ENCODE assay signal across 16 cellular contexts in genomic region chr9:38036359-38037084, GRCh38. TPM values are rescaled to one million over a fixed set of nuclear protein-coding genes. Genes with fewer than 3 reads are reported as not detected.
DNase-seq lines count a peak whose midpoint lies in the region; ATAC-seq and TF ChIP-seq lines count a peak whose summit lies in the region.
"Had no signal": no experiment of that assay in that cellular context is flagged by ENCODE, and none has a peak within 500 bp of the region (broad histone marks: within the 10 kb centered on the region; RNA-seq: fewer than 3 reads in every experiment).

No MANE protein-coding gene starts in this region.

- peak overlapping the region; percentile 34 for H3K9ac ChIP-seq in NT2/D1 (ENCODE audit: insufficient read length, low read depth)
- H3K9ac ChIP-seq: BLaER1, KMS-11 had no signal

- DNase-seq in AG08395 (ENCODE audit: low spot score), result peak; percentile 78
- DNase-seq in NT2/D1 (ENCODE audit: low read depth, low spot score), result no peak
- DNase-seq in coronary artery (ENCODE audit: low spot score), result peak; percentile 83
- peak; percentile 63 for DNase-seq in myocyte (ENCODE audit: low read depth)
- no peak for DNase-seq in NCI-H146 (lab: John Stamatoyannopoulos, UW)
- DNase-seq in thyroid gland, result no peak
- no peak for DNase-seq in BE2C
- DNase-seq: activated CD4-positive, CD25-positive, alpha-beta regulatory T cell treated with anti-CD3 and anti-CD28 coated beads, Interleukin-2, amount 50 U/mL, for 72 hours; activated gamma-delta T cell; effector CD4-positive, alpha-beta T cell; natural killer cell; NCI-H510A had no signal

- ATAC-seq in GM21381 (IDR thresholded peaks at IDR 0.05; ENCODE audit: unreplicated experiment), result no peak
- ATAC-seq: natural killer cell had no signal

- peak overlapping the region; percentile 34 to 41 for H3K27ac ChIP-seq in coronary artery
- no peak overlapping the region for H3K27ac ChIP-seq in thyroid gland
- H3K27ac ChIP-seq: BLaER1, KMS-11, SJCRH30 had no signal

- no peak overlapping the region for H3K4me3 ChIP-seq in NT2/D1 (ENCODE audit: insufficient read length, low read depth)
- H3K4me3 ChIP-seq in coronary artery, result no peak overlapping the region
- H3K4me3 ChIP-seq in thyroid gland (replicated peaks in 1 of 3), result no peak overlapping the region
- no peak overlapping the region for H3K4me3 ChIP-seq in BE2C (ENCODE audit: low read depth, low read length)
- H3K4me3 ChIP-seq: BLaER1, SJCRH30 had no signal

- H3K9me3 ChIP-seq in NT2/D1 (ENCODE audit: insufficient read depth, low read length) (no peaks in the 10 kb centered on the region), thyroid gland (no peaks in the 10 kb centered on the region), BE2C (no peaks in the 10 kb centered on the region)
- H3K9me3 ChIP-seq: BLaER1, SJCRH30 had no signal

- intact Hi-C loops in thyroid gland (cut with DNase I), result no loop called here

- TF ChIP-seq CTCF in coronary artery (IDR thresholded peaks at IDR 0.05) (no peak), thyroid gland (IDR thresholded peaks at IDR 0.05) (no peak), BE2C (IDR thresholded peaks at IDR 0.05; ENCODE audit: low read depth, low read length) (no peak)

- TF ChIP-seq POLR2A in thyroid gland (IDR thresholded peaks at IDR 0.05), result no peak

- H3K27me3 ChIP-seq in NT2/D1 (ENCODE audit: insufficient read depth, insufficient read length) (no peaks in the 10 kb centered on the region), thyroid gland (no peaks in the 10 kb centered on the region), BE2C (no peaks in the 10 kb centered on the region)
- H3K27me3 ChIP-seq: BLaER1, SJCRH30 had no signal

- 76 to 89% methylated on average over 12 of the region's 12 CpGs for WGBS in thyroid gland, 2 donors

- H3K36me3 ChIP-seq in NT2/D1 (ENCODE audit: insufficient read depth, insufficient read length, low read length) (peaks cover 38% of the 10 kb centered on the region), thyroid gland (no peaks in the 10 kb centered on the region), BE2C (no peaks in the 10 kb centered on the region)
- H3K36me3 ChIP-seq: BLaER1, SJCRH30 had no signal

- H3K4me1 ChIP-seq in NT2/D1 (ENCODE audit: insufficient read depth, insufficient read length) (peaks cover 39% of the 10 kb centered on the region), thyroid gland (peaks cover 26 to 47% of the 10 kb centered on the region in 2 donors), BE2C (peaks cover 21% of the 10 kb centered on the region)

RNA-seq across cellular contexts. Expression of gene SHB, which starts 32.5 kb away (rescaled TPM):
- 13.3 and 20.7 TPM in 2 replicates for total RNA-seq in myocyte
- polyA plus RNA-seq in myocyte (2012), result 31.8 TPM
- 10 to 100 TPM; 18.4 to 27.5 (median 22.0) TPM for total RNA-seq in thyroid gland
- polyA plus RNA-seq in BE2C (2012; ENCODE audit: insufficient read depth, insufficient read length, low read depth), result 9.1 TPM

Comparison
In these comparisons a context has a peak if more than half of its experiments do, and no peak if none do; other contexts are left out.
1. DNase-seq: peak in AG08395 (single experiment), coronary artery (single experiment) and myocyte (single experiment); none in NT2/D1 (single experiment), NCI-H146 (single experiment), thyroid gland (0 of 2) and BE2C (single experiment).
2. H3K27ac ChIP-seq: peak in coronary artery (2 of 2); none in thyroid gland (0 of 3).